Comparison of ENCODE assay signal across 8 cellular contexts in genomic region chr19:3367572-3368440, GRCh38. TPM values are rescaled to one million over a fixed set of nuclear protein-coding genes. Genes with fewer than 3 reads are reported as not detected.
DNase-seq lines count a peak whose midpoint lies in the region; TF ChIP-seq lines count a peak whose summit lies in the region.

No MANE protein-coding gene starts in this region.

- H3K27ac Mint-ChIP-seq in T-helper 1 cell treated with Interleukin-12 subunit alpha and Interleukin-12 subunit beta and Interleukin-4 antibody, amounts not matched to agents 30 μg/mL and 1 μg/mL, for 36 hours: no peak overlapping the region
- H3K27ac Mint-ChIP-seq in activated naive CD8-positive, alpha-beta T cell: peak overlapping the region; percentile 41
- H3K27ac Mint-ChIP-seq in immature natural killer cell: no peak overlapping the region

- peaks cover 53% of the 10 kb centered on the region for H3K27me3 Mint-ChIP-seq in T-helper 1 cell treated with Interleukin-12 subunit alpha and Interleukin-12 subunit beta and Interleukin-4 antibody, amounts not matched to agents 30 μg/mL and 1 μg/mL, for 36 hours (ENCODE audit: low read depth)
- H3K27me3 Mint-ChIP-seq in activated naive CD8-positive, alpha-beta T cell: no peaks in the 10 kb centered on the region
- peaks cover 4 to 7% (median 4%) of the 10 kb centered on the region in 3 donors for H3K27me3 Mint-ChIP-seq in immature natural killer cell (ENCODE audit: low read depth in 3 of 3)

- H3K36me3 ChIP-seq in thyroid gland: no peaks in the 10 kb centered on the region

- H3K4me1 Mint-ChIP-seq in T-helper 1 cell treated with Interleukin-12 subunit alpha and Interleukin-12 subunit beta and Interleukin-4 antibody, amounts not matched to agents 30 μg/mL and 1 μg/mL, for 36 hours (ENCODE audit: low read depth): peaks cover 11% of the 10 kb centered on the region
- peaks cover 41% of the 10 kb centered on the region for H3K4me1 Mint-ChIP-seq in activated naive CD8-positive, alpha-beta T cell (ENCODE audit: low read depth)
- peaks cover 10 to 25% of the 10 kb centered on the region in 2 donors for H3K4me1 Mint-ChIP-seq in immature natural killer cell

- no peaks in the 10 kb centered on the region for H3K9me3 Mint-ChIP-seq in T-helper 1 cell treated with Interleukin-12 subunit alpha and Interleukin-12 subunit beta and Interleukin-4 antibody, amounts not matched to agents 30 μg/mL and 1 μg/mL, for 36 hours
- no peaks in the 10 kb centered on the region for H3K9me3 Mint-ChIP-seq in activated naive CD8-positive, alpha-beta T cell (ENCODE audit: low read depth)
- no peaks in the 10 kb centered on the region for H3K9me3 Mint-ChIP-seq in immature natural killer cell

- H3K27me3 ChIP-seq in thyroid gland: no peaks in the 10 kb centered on the region

- H3K36me3 Mint-ChIP-seq in T-helper 1 cell treated with Interleukin-12 subunit alpha and Interleukin-12 subunit beta and Interleukin-4 antibody, amounts not matched to agents 30 μg/mL and 1 μg/mL, for 36 hours (ENCODE audit: low read depth): no peaks in the 10 kb centered on the region
- H3K36me3 Mint-ChIP-seq in activated naive CD8-positive, alpha-beta T cell: no peaks in the 10 kb centered on the region
- H3K36me3 Mint-ChIP-seq in immature natural killer cell: peaks cover 0 to 5% (median 0%) of the 10 kb centered on the region in 3 donors

- H3K4me1 ChIP-seq in thyroid gland: peaks cover 50 to 54% of the 10 kb centered on the region in 2 donors

- no peak for TF ChIP-seq CTCF in thyroid gland (IDR thresholded peaks at IDR 0.05)

- 34 to 41% methylated on average over 7 to 24 of the region's 27 CpGs for WGBS in thyroid gland, 2 donors

- TF ChIP-seq POLR2A in thyroid gland (IDR thresholded peaks at IDR 0.05): no peak

- no peaks in the 10 kb centered on the region for H3K9me3 ChIP-seq in thyroid gland

- H3K4me3 Mint-ChIP-seq in T-helper 1 cell treated with Interleukin-12 subunit alpha and Interleukin-12 subunit beta and Interleukin-4 antibody, amounts not matched to agents 30 μg/mL and 1 μg/mL, for 36 hours: peak overlapping the region; percentile 3
- peak overlapping the region; percentile 79 for H3K4me3 Mint-ChIP-seq in activated naive CD8-positive, alpha-beta T cell
- H3K4me3 Mint-ChIP-seq in immature natural killer cell: peak overlapping the region; percentile 40 to 72 (median 63)

- intact Hi-C loops in thyroid gland (cut with DNase I): loop anchor here (5.0 kb wide), 1 partner anchor 34 kb away; no protein-coding TSS in a partner anchor

- peak overlapping the region; percentile 62 to 96 (median 92) for H3K4me3 ChIP-seq in thyroid gland (replicated peaks in 1 of 3)

- H3K27ac ChIP-seq in thyroid gland: peak overlapping the region; percentile 98 to 99 (median 98)

- DNase-seq in T-helper 1 cell (no peak), immature natural killer cell (no peak), thyroid gland (no peak), middle frontal gyrus (ENCODE audit: extremely low spot score, low spot score) (no peak), COLO829 (ENCODE audit: low spot score) (no peak), DMS153 treated with DMSO at 0.1 percent for 48 hours (lab: John Stamatoyannopoulos, UW; ENCODE audit: unreplicated experiment) (no peak)

RNA-seq across cellular contexts. Expression of gene NFIC, which starts 1.4 kb away (rescaled TPM):
- polyA plus RNA-seq in immature natural killer cell: 10 to 100 TPM in 1 of 3 donors, 1 to 10 TPM in 1, not detected in 1; 2.8 to 13.3 TPM
- total RNA-seq in thyroid gland: 100 to 1,000 TPM in 3 of 4 donors, 10 to 100 TPM in 1; 76.2 to 183 (median 132) TPM

Comparison
In these comparisons a context has a peak if more than half of its experiments do, and no peak if none do; other contexts are left out.
1. H3K4me3 Mint-ChIP-seq: peak in every context shown above with its lines; median percentile 79 in activated naive CD8-positive, alpha-beta T cell; 63 in immature natural killer cell; 3 in T-helper 1 cell treated with Interleukin-12 subunit alpha and Interleukin-12 subunit beta and Interleukin-4 antibody, amounts not matched to agents 30 μg/mL and 1 μg/mL, for 36 hours.